In the genomic region with DNA sequence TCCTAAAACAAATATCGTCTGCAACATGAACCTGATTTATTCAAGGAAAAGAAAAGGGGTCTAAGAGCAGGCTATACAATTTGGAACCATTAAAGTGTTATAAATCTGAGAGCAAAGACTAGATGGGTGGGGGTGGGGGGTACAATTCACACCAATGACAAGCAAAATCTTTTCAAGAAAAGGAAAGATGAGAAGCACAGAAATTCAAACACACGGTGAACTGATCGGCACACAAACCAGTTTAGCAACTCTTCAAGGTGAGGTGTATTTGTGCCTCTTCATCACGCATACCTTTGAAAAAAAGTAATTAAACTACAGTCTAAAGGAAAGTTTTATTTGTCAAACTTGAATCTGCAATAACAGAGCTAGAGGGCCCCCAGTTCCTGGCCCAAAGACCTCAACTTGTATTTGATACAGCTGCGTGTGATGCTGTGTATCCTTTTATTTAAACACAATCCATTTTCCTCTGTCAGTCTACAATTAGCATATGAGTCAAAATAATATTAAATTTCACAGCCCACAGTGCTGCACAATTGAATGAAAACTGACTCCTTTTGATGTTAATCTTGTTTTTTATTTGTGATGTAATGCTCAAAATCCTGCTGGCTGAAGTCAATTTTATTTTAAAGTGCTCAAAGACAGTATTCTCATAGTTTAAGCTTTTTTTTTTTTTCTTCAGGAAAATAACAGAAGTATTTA, we compare ENCODE assay signal across 1 cellular context.
TF ChIP-seq lines count a peak whose summit lies in the region.

No MANE protein-coding gene starts in this region.

TF ChIP-seq in HEK293, 187 proteins besides CTCF, POLR2A, EP300 and RAD21 (continued from another document and continues in another):
- TF ChIP-seq, protein P1, sequence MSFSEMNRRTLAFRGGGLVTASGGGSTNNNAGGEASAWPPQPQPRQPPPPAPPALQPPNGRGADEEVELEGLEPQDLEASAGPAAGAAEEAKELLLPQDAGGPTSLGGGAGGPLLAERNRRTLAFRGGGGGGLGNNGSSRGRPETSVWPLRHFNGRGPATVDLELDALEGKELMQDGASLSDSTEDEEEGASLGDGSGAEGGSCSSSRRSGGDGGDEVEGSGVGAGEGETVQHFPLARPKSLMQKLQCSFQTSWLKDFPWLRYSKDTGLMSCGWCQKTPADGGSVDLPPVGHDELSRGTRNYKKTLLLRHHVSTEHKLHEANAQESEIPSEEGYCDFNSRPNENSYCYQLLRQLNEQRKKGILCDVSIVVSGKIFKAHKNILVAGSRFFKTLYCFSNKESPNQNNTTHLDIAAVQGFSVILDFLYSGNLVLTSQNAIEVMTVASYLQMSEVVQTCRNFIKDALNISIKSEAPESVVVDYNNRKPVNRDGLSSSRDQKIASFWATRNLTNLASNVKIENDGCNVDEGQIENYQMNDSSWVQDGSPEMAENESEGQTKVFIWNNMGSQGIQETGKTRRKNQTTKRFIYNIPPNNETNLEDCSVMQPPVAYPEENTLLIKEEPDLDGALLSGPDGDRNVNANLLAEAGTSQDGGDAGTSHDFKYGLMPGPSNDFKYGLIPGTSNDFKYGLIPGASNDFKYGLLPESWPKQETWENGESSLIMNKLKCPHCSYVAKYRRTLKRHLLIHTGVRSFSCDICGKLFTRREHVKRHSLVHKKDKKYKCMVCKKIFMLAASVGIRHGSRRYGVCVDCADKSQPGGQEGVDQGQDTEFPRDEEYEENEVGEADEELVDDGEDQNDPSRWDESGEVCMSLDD (tag by site-specific recombination; IDR thresholded peaks at IDR 0.05): no peak
- TF ChIP-seq, protein P2, sequence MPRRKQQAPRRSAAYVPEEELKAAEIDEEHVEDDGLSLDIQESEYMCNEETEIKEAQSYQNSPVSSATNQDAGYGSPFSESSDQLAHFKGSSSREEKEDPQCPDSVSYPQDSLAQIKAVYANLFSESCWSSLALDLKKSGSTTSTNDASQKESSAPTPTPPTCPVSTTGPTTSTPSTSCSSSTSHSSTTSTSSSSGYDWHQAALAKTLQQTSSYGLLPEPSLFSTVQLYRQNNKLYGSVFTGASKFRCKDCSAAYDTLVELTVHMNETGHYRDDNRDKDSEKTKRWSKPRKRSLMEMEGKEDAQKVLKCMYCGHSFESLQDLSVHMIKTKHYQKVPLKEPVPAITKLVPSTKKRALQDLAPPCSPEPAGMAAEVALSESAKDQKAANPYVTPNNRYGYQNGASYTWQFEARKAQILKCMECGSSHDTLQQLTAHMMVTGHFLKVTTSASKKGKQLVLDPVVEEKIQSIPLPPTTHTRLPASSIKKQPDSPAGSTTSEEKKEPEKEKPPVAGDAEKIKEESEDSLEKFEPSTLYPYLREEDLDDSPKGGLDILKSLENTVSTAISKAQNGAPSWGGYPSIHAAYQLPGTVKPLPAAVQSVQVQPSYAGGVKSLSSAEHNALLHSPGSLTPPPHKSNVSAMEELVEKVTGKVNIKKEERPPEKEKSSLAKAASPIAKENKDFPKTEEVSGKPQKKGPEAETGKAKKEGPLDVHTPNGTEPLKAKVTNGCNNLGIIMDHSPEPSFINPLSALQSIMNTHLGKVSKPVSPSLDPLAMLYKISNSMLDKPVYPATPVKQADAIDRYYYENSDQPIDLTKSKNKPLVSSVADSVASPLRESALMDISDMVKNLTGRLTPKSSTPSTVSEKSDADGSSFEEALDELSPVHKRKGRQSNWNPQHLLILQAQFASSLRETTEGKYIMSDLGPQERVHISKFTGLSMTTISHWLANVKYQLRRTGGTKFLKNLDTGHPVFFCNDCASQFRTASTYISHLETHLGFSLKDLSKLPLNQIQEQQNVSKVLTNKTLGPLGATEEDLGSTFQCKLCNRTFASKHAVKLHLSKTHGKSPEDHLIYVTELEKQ (tag by site-specific recombination; IDR thresholded peaks at IDR 0.05; ENCODE audit: borderline replicate concordance): peak; percentile 54; the same call in 1 of the 2 replicates
- TF ChIP-seq GLI4 (tag by site-specific recombination; IDR thresholded peaks at IDR 0.05) (no peak), ZNF341 (tag by site-specific recombination; IDR thresholded peaks at IDR 0.05; ENCODE audit: low read depth) (no peak), ZNF239 (tag by site-specific recombination; IDR thresholded peaks at IDR 0.05) (no peak), OSR2 (tag by site-specific recombination; IDR thresholded peaks at IDR 0.05) (peak; percentile 47; the same call in 1 of the 2 replicates), ZNF624 (tag by site-specific recombination; IDR thresholded peaks at IDR 0.05) (no peak), ZNF747 (tag by site-specific recombination; IDR thresholded peaks at IDR 0.05) (no peak), ZNF174 (tag by site-specific recombination; IDR thresholded peaks at IDR 0.05) (no peak), ZFP41 (tag by site-specific recombination; IDR thresholded peaks at IDR 0.05; ENCODE audit: borderline replicate concordance) (no peak), EGR2 (tag by site-specific recombination; IDR thresholded peaks at IDR 0.05; ENCODE audit: low read depth) (no peak), ZNF416 (tag by site-specific recombination; IDR thresholded peaks at IDR 0.05) (no peak), ZFHX2 (tag by site-specific recombination; conservative IDR thresholded peaks at IDR 0.05) (no peak), ZNF2 (tag by site-specific recombination; IDR thresholded peaks at IDR 0.05) (no peak), ZNF571 (tag by site-specific recombination; IDR thresholded peaks at IDR 0.05) (no peak), ZNF121 (tag by site-specific recombination; IDR thresholded peaks at IDR 0.05) (no peak), ZNF311 (tag by site-specific recombination; IDR thresholded peaks at IDR 0.05; ENCODE audit: borderline replicate concordance) (no peak), GFI1B (tag by site-specific recombination; IDR thresholded peaks at IDR 0.05) (no peak), SP2 (tag by site-specific recombination; IDR thresholded peaks at IDR 0.05) (no peak), ZNF274 (IDR thresholded peaks at IDR 0.05; ENCODE audit: low read length) (no peak), ZNF274 (tag by site-specific recombination; IDR thresholded peaks at IDR 0.05; ENCODE audit: borderline replicate concordance) (no peak), ZNF701 (tag by site-specific recombination; IDR thresholded peaks at IDR 0.05) (no peak), KLF8 (tag by site-specific recombination; IDR thresholded peaks at IDR 0.05) (no peak), ZEB2 (tag by site-specific recombination; IDR thresholded peaks at IDR 0.05) (peak; percentile 79; the same call in 1 of the 2 replicates), ZNF600 (tag by site-specific recombination; IDR thresholded peaks at IDR 0.05) (no peak), ZNF785 (tag by site-specific recombination; IDR thresholded peaks at IDR 0.05) (no peak), ZNF626 (tag by site-specific recombination; IDR thresholded peaks at IDR 0.05) (no peak), ZNF24 (tag by site-specific recombination; IDR thresholded peaks at IDR 0.05) (0 out of 2 replicates have a peak, but pooled peaks have one; percentile 42)
- TF ChIP-seq, protein P3, sequence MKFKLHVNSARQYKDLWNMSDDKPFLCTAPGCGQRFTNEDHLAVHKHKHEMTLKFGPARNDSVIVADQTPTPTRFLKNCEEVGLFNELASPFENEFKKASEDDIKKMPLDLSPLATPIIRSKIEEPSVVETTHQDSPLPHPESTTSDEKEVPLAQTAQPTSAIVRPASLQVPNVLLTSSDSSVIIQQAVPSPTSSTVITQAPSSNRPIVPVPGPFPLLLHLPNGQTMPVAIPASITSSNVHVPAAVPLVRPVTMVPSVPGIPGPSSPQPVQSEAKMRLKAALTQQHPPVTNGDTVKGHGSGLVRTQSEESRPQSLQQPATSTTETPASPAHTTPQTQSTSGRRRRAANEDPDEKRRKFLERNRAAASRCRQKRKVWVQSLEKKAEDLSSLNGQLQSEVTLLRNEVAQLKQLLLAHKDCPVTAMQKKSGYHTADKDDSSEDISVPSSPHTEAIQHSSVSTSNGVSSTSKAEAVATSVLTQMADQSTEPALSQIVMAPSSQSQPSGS (tag by site-specific recombination; IDR thresholded peaks at IDR 0.05; ENCODE audit: low read depth): no peak
- TF ChIP-seq, protein P4, sequence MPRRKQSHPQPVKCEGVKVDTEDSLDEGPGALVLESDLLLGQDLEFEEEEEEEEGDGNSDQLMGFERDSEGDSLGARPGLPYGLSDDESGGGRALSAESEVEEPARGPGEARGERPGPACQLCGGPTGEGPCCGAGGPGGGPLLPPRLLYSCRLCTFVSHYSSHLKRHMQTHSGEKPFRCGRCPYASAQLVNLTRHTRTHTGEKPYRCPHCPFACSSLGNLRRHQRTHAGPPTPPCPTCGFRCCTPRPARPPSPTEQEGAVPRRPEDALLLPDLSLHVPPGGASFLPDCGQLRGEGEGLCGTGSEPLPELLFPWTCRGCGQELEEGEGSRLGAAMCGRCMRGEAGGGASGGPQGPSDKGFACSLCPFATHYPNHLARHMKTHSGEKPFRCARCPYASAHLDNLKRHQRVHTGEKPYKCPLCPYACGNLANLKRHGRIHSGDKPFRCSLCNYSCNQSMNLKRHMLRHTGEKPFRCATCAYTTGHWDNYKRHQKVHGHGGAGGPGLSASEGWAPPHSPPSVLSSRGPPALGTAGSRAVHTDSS (tag by site-specific recombination; IDR thresholded peaks at IDR 0.05): no peak
- TF ChIP-seq, protein P5, sequence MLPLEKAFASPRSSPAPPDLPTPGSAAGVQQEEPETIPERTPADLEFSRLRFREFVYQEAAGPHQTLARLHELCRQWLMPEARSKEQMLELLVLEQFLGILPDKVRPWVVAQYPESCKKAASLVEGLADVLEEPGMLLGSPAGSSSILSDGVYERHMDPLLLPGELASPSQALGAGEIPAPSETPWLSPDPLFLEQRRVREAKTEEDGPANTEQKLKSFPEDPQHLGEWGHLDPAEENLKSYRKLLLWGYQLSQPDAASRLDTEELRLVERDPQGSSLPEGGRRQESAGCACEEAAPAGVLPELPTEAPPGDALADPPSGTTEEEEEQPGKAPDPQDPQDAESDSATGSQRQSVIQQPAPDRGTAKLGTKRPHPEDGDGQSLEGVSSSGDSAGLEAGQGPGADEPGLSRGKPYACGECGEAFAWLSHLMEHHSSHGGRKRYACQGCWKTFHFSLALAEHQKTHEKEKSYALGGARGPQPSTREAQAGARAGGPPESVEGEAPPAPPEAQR (tag by site-specific recombination; IDR thresholded peaks at IDR 0.05): no peak
- TF ChIP-seq, protein P6, sequence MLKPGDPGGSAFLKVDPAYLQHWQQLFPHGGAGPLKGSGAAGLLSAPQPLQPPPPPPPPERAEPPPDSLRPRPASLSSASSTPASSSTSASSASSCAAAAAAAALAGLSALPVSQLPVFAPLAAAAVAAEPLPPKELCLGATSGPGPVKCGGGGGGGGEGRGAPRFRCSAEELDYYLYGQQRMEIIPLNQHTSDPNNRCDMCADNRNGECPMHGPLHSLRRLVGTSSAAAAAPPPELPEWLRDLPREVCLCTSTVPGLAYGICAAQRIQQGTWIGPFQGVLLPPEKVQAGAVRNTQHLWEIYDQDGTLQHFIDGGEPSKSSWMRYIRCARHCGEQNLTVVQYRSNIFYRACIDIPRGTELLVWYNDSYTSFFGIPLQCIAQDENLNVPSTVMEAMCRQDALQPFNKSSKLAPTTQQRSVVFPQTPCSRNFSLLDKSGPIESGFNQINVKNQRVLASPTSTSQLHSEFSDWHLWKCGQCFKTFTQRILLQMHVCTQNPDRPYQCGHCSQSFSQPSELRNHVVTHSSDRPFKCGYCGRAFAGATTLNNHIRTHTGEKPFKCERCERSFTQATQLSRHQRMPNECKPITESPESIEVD (tag by site-specific recombination; IDR thresholded peaks at IDR 0.05): peak; percentile 97
- TF ChIP-seq, protein P7, sequence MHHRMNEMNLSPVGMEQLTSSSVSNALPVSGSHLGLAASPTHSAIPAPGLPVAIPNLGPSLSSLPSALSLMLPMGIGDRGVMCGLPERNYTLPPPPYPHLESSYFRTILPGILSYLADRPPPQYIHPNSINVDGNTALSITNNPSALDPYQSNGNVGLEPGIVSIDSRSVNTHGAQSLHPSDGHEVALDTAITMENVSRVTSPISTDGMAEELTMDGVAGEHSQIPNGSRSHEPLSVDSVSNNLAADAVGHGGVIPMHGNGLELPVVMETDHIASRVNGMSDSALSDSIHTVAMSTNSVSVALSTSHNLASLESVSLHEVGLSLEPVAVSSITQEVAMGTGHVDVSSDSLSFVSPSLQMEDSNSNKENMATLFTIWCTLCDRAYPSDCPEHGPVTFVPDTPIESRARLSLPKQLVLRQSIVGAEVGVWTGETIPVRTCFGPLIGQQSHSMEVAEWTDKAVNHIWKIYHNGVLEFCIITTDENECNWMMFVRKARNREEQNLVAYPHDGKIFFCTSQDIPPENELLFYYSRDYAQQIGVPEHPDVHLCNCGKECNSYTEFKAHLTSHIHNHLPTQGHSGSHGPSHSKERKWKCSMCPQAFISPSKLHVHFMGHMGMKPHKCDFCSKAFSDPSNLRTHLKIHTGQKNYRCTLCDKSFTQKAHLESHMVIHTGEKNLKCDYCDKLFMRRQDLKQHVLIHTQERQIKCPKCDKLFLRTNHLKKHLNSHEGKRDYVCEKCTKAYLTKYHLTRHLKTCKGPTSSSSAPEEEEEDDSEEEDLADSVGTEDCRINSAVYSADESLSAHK (tag by site-specific recombination; IDR thresholded peaks at IDR 0.05): peak; percentile 53; the same call in 1 of the 2 replicates
- TF ChIP-seq, protein P8, sequence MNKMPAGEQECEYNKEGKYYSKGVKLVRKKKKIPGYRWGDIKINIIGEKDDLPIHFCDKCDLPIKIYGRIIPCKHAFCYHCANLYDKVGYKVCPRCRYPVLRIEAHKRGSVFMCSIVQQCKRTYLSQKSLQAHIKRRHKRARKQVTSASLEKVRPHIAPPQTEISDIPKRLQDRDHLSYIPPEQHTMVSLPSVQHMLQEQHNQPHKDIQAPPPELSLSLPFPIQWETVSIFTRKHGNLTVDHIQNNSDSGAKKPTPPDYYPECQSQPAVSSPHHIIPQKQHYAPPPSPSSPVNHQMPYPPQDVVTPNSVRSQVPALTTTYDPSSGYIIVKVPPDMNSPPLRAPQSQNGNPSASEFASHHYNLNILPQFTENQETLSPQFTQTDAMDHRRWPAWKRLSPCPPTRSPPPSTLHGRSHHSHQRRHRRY (tag by site-specific recombination; IDR thresholded peaks at IDR 0.05): no peak
- TF ChIP-seq, protein P9, sequence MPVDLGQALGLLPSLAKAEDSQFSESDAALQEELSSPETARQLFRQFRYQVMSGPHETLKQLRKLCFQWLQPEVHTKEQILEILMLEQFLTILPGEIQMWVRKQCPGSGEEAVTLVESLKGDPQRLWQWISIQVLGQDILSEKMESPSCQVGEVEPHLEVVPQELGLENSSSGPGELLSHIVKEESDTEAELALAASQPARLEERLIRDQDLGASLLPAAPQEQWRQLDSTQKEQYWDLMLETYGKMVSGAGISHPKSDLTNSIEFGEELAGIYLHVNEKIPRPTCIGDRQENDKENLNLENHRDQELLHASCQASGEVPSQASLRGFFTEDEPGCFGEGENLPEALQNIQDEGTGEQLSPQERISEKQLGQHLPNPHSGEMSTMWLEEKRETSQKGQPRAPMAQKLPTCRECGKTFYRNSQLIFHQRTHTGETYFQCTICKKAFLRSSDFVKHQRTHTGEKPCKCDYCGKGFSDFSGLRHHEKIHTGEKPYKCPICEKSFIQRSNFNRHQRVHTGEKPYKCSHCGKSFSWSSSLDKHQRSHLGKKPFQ (tag by site-specific recombination; IDR thresholded peaks at IDR 0.05): peak; percentile 91
- TF ChIP-seq, protein P10, sequence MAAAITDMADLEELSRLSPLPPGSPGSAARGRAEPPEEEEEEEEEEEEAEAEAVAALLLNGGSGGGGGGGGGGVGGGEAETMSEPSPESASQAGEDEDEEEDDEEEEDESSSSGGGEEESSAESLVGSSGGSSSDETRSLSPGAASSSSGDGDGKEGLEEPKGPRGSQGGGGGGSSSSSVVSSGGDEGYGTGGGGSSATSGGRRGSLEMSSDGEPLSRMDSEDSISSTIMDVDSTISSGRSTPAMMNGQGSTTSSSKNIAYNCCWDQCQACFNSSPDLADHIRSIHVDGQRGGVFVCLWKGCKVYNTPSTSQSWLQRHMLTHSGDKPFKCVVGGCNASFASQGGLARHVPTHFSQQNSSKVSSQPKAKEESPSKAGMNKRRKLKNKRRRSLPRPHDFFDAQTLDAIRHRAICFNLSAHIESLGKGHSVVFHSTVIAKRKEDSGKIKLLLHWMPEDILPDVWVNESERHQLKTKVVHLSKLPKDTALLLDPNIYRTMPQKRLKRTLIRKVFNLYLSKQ (tag by site-specific recombination; IDR thresholded peaks at IDR 0.05; ENCODE audit: borderline replicate concordance): no peak
